In the genomic region with DNA sequence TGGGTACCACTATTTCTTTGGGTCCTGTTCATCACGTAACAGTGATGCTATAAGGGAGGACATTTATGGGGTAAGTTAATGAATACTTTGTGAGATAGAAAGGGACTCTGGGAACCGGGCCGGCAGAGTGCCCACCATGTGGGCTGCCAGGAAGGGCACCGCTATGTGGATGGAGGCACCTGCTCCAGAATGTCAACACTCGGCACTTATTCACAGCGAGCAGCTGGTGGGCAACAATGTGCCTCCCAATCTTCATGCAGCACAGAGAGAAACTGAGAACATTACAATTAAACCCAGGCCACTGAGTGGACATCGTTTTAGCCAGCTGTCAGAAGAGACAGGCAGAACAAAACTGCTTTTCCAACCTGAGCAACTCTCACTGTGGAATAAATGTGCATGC, we compare ENCODE assay signal across 21 cellular contexts. TPM values are rescaled to one million over a fixed set of nuclear protein-coding genes. Genes with fewer than 3 reads are reported as not detected.
"Had no signal": no experiment of that assay in that cellular context is flagged by ENCODE, and none has a peak within 500 bp of the region (broad histone marks: within the 10 kb centered on the region; RNA-seq: fewer than 3 reads in every experiment).

No MANE protein-coding gene starts in this region.

- ATAC-seq: left cardiac atrium, pancreas, psoas muscle, right cardiac atrium had no signal

- H3K36me3 ChIP-seq: adrenal gland, ascending aorta, pancreas, suprapubic skin, tibial nerve had no signal

- H3K27ac Mint-ChIP-seq: activated naive CD8-positive, alpha-beta T cell; nephron had no signal

- H3K4me1 ChIP-seq: adrenal gland, ascending aorta, pancreas, psoas muscle, suprapubic skin, tibial nerve had no signal

- H3K27me3 ChIP-seq: ascending aorta had no signal

- H3K9me3 ChIP-seq: adrenal gland, ascending aorta, pancreas, psoas muscle had no signal

- H3K4me1 Mint-ChIP-seq: stimulated activated naive CD8-positive, alpha-beta T cell treated with anti-CD3 and anti-CD28 coated beads, Interleukin-15, amount 100 ng/mL, for 72 hours had no signal

- H3K27ac ChIP-seq: adrenal gland, ascending aorta, pancreas, psoas muscle, skin epidermis, suprapubic skin, tibial nerve had no signal

- H3K4me3 Mint-ChIP-seq: activated naive CD8-positive, alpha-beta T cell; nephron; stimulated activated naive CD8-positive, alpha-beta T cell treated with anti-CD3 and anti-CD28 coated beads, Interleukin-15, amount 100 ng/mL, for 72 hours had no signal

- H3K4me3 ChIP-seq: adrenal gland, ascending aorta, pancreas, psoas muscle, skin epidermis, suprapubic skin, tibial nerve had no signal

- DNase-seq: activated CD4-positive, alpha-beta T cell treated with anti-CD3 and anti-CD28 coated beads for 1 hour; activated gamma-delta T cell treated with Interleukin-2 at 50 U/mL for 16 hours; activated T-cell treated with anti-CD3 and anti-CD28 coated beads, Interleukin-2, amount 50 U/mL, for 1 hour; adrenal gland; central memory CD4-positive, alpha-beta T cell; effector memory CD4-positive, alpha-beta T cell; foreskin melanocyte; hypothalamus; left cardiac atrium; pancreas; psoas muscle; right cardiac atrium; stimulated activated CD4-positive, alpha-beta T cell treated with anti-CD3 and anti-CD28 coated beads, Interleukin-1b, Interleukin-23, amount 100 ng/mL, for 48 hours; stimulated activated naive CD8-positive, alpha-beta T cell treated with anti-CD3 and anti-CD28 coated beads, Interleukin-15, amount 100 ng/mL, for 72 hours had no signal

RNA-seq across cellular contexts. Expression of a gene that starts 15.8 kb away (rescaled TPM):
- total RNA-seq: ascending aorta, esophagus mucosa, psoas muscle had no signal
